ENCODE assay signal across 28 cellular contexts in the genomic region with DNA sequence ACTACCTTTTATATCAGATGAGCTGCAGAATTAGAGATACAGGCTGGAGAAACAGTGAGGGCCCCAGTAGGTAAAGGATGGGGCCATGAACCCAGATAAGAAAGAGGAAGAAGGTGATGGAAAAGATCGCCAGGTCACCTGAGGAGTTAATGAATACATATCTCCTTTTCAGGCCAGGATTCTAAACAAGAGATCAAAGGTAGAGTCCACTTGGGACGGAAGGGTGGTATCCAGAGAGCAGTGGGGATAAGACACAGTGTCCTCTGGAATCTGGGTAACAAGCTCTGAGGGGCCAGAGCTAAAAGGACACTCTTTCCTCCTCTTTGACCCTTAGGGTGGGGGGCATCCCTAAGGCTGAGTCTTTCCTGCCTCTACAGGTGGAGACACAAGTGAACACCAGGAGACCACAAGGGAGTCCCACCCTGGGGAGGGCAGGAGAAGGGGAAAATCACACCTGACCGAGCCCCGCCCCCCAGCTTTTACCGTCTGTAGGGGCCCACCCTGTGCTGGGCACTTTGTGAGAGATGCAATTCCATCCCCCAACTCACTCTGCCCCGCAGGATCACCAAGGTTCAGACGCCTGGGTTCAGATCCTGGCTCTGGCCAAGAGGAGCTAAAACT. TPM values are rescaled to one million over a fixed set of nuclear protein-coding genes. Genes with fewer than 3 reads are reported as not detected.
"Had no signal": no experiment of that assay in that cellular context is flagged by ENCODE, and none has a peak within 500 bp of the region (broad histone marks: within the 10 kb centered on the region; RNA-seq: fewer than 3 reads in every experiment).

No MANE protein-coding gene starts in this region.

- H3K27me3 ChIP-seq: right lobe of liver, tibial nerve had no signal

- H3K9me3 ChIP-seq: esophagus squamous epithelium, heart right ventricle, neutrophil, right lobe of liver, tibial nerve had no signal

- H3K4me1 ChIP-seq: esophagus squamous epithelium, heart right ventricle, tibial nerve had no signal

- H3K4me3 ChIP-seq: esophagus squamous epithelium, heart right ventricle, right lobe of liver, skin epidermis, tibial nerve had no signal

- H3K36me3 ChIP-seq: esophagus squamous epithelium, heart right ventricle, neutrophil, right lobe of liver, tibial nerve had no signal

- H3K27ac ChIP-seq: epithelial cell of prostate, esophagus squamous epithelium, heart right ventricle, neutrophil, right lobe of liver, skin epidermis, tibial nerve had no signal

- FAIRE-seq: endometrium, urothelium cell line had no signal

- DNase-seq: activated CD4-positive, alpha-beta memory T cell treated with anti-CD3 and anti-CD28 coated beads, Interleukin-2, amount 10 ng/mL, durations not matched to agents 7 days and 5 days; activated CD4-positive, alpha-beta T cell treated with anti-CD3 and anti-CD28 coated beads, Interleukin-2, amount 10 ng/mL, durations not matched to agents 7 days and 5 days; activated CD4-positive, CD25-positive, alpha-beta regulatory T cell treated with anti-CD3 and anti-CD28 coated beads, Interleukin-2, amount 50 U/mL, for 72 hours; activated naive CD4-positive, alpha-beta T cell treated with anti-CD3 and anti-CD28 coated beads for 36 hours; activated naive CD8-positive, alpha-beta T cell treated with anti-CD3 and anti-CD28 coated beads, Interleukin-2, amount 10 ng/mL, durations not matched to agents 7 days and 5 days; central memory CD4-positive, alpha-beta T cell; effector CD4-positive, alpha-beta T cell; esophagus squamous epithelium; foreskin melanocyte; heart right ventricle; left ventricle myocardium superior; mammary epithelial cell; naive B cell; nephron progenitor cell; right lobe of liver; stimulated activated CD4-positive, alpha-beta T cell treated with anti-CD3 and anti-CD28 coated beads, Interleukin-4, amount 100 ng/mL, for 4 hours; stimulated activated CD8-positive, alpha-beta memory T cell treated with anti-CD3 and anti-CD28 coated beads, Interleukin-4, amount 100 ng/mL, for 48 hours; T-helper 2 cell had no signal

RNA-seq across cellular contexts. Expression of a gene that starts 5.4 kb away (rescaled TPM):
- total RNA-seq: activated CD4-positive, alpha-beta memory T cell treated with anti-CD3 and anti-CD28 coated beads, Interleukin-2, amount 10 ng/mL, durations not matched to agents 7 days and 5 days; activated CD4-positive, alpha-beta T cell treated with anti-CD3 and anti-CD28 coated beads, Interleukin-2, amount 10 ng/mL, durations not matched to agents 7 days and 5 days; activated naive CD4-positive, alpha-beta T cell treated with anti-CD3 and anti-CD28 coated beads for 36 hours; activated naive CD8-positive, alpha-beta T cell treated with anti-CD3 and anti-CD28 coated beads, Interleukin-2, amount 10 ng/mL, durations not matched to agents 7 days and 5 days; esophagus squamous epithelium; glomerular endothelial cell; heart right ventricle; left ventricle myocardium superior; mammary epithelial cell; osteocyte; posterior vena cava; right lobe of liver; temporal lobe; tibial nerve had no signal
- polyA plus RNA-seq: heart right ventricle, mammary epithelial cell had no signal

RNA-seq across cellular contexts. Expression of a gene that starts 27.3 kb away (rescaled TPM):
- total RNA-seq: osteocyte had no signal

RNA-seq across cellular contexts. Expression of a gene that starts 37.9 kb away (rescaled TPM):
- total RNA-seq: activated CD4-positive, alpha-beta memory T cell treated with anti-CD3 and anti-CD28 coated beads, Interleukin-2, amount 10 ng/mL, durations not matched to agents 7 days and 5 days; activated CD4-positive, alpha-beta T cell treated with anti-CD3 and anti-CD28 coated beads, Interleukin-2, amount 10 ng/mL, durations not matched to agents 7 days and 5 days; activated naive CD4-positive, alpha-beta T cell treated with anti-CD3 and anti-CD28 coated beads for 36 hours; activated naive CD8-positive, alpha-beta T cell treated with anti-CD3 and anti-CD28 coated beads, Interleukin-2, amount 10 ng/mL, durations not matched to agents 7 days and 5 days; esophagus squamous epithelium; glomerular endothelial cell; heart right ventricle; left ventricle myocardium superior; mammary epithelial cell; osteocyte; posterior vena cava; temporal lobe had no signal
- polyA plus RNA-seq: heart right ventricle had no signal
